Comparison of ENCODE assay signal across 31 cellular contexts in genomic region chr7:137351941-137352340, GRCh38. TPM values are rescaled to one million over a fixed set of nuclear protein-coding genes. Genes with fewer than 3 reads are reported as not detected.
"Had no signal": no experiment of that assay in that cellular context is flagged by ENCODE, and none has a peak within 500 bp of the region (broad histone marks: within the 10 kb centered on the region; RNA-seq: fewer than 3 reads in every experiment).

No MANE protein-coding gene starts in this region.

- ATAC-seq: activated naive CD4-positive, alpha-beta T cell treated with anti-CD3 and anti-CD28 coated beads, Interleukin-2, amount 50 U/mL, for 72 hours; activated T-cell treated with anti-CD3 and anti-CD28 coated beads, Interleukin-2, amount 50 U/mL, for 72 hours; gastroesophageal sphincter; WTC11 had no signal

- H3K36me3 ChIP-seq: ascending aorta, breast epithelium, cardiac muscle cell, colonic mucosa, esophagus squamous epithelium, gastroesophageal sphincter had no signal

- FAIRE-seq: endometrium, endothelial cell of umbilical vein had no signal

- DNase-seq: activated CD4-positive, alpha-beta memory T cell treated with anti-CD3 and anti-CD28 coated beads, Interleukin-2, amount 10 ng/mL, durations not matched to agents 7 days and 5 days; activated CD4-positive, alpha-beta T cell treated with anti-CD3 and anti-CD28 coated beads for 1 hour; activated CD4-positive, alpha-beta T cell treated with anti-CD3 and anti-CD28 coated beads for 4 hours; activated CD4-positive, alpha-beta T cell treated with anti-CD3 and anti-CD28 coated beads, Interleukin-2, amount 10 ng/mL, durations not matched to agents 7 days and 5 days; activated CD4-positive, alpha-beta T cell treated with anti-CD3 and anti-CD28 coated beads, Interleukin-2, amount 50 U/mL, for 4 hours; activated CD8-positive, alpha-beta memory T cell treated with anti-CD3 and anti-CD28 coated beads, Interleukin-2, amount 50 U/mL, for 48 hours; activated gamma-delta T cell; activated naive CD4-positive, alpha-beta T cell; activated naive CD4-positive, alpha-beta T cell treated with anti-CD3 and anti-CD28 coated beads, Interleukin-2, amount 10 ng/mL, durations not matched to agents 7 days and 5 days; activated naive CD8-positive, alpha-beta T cell treated with anti-CD3 and anti-CD28 coated beads, Interleukin-2, amount 10 ng/mL, durations not matched to agents 7 days and 5 days; activated T-cell treated with anti-CD3 and anti-CD28 coated beads for 4 hours; activated T-cell treated with anti-CD3 and anti-CD28 coated beads, Interleukin-2, amount 50 U/mL, for 24 hours; activated T-cell treated with anti-CD3 and anti-CD28 coated beads, Interleukin-2, amount 50 U/mL, for 72 hours; central memory CD4-positive, alpha-beta T cell; cerebellar nuclear complex; colonic mucosa; effector CD8-positive, alpha-beta T cell; esophagus squamous epithelium; foreskin melanocyte; T-helper 2 cell had no signal

- H3K4me1 ChIP-seq: ascending aorta, colonic mucosa had no signal

- H3K4me3 ChIP-seq: ascending aorta, breast epithelium, cardiac muscle cell, colonic mucosa, esophagus squamous epithelium, gastroesophageal sphincter had no signal

- H3K9me3 ChIP-seq: ascending aorta, breast epithelium, colonic mucosa, esophagus squamous epithelium, gastroesophageal sphincter had no signal

- H3K27ac ChIP-seq: ascending aorta, cardiac muscle cell, colonic mucosa, epithelial cell of prostate, esophagus squamous epithelium, gastroesophageal sphincter had no signal

- H3K27me3 ChIP-seq: ascending aorta, breast epithelium, cardiac muscle cell, colonic mucosa, esophagus squamous epithelium, gastroesophageal sphincter had no signal

RNA-seq across cellular contexts. Expression of gene PTN, which starts 8.4 kb away (rescaled TPM):
- total RNA-seq: activated CD4-positive, alpha-beta memory T cell treated with anti-CD3 and anti-CD28 coated beads, Interleukin-2, amount 10 ng/mL, durations not matched to agents 7 days and 5 days; activated CD4-positive, alpha-beta T cell treated with anti-CD3 and anti-CD28 coated beads, Interleukin-2, amount 10 ng/mL, durations not matched to agents 7 days and 5 days; activated naive CD4-positive, alpha-beta T cell treated with anti-CD3 and anti-CD28 coated beads, Interleukin-2, amount 50 U/mL, for 72 hours; activated naive CD8-positive, alpha-beta T cell treated with anti-CD3 and anti-CD28 coated beads, Interleukin-2, amount 10 ng/mL, durations not matched to agents 7 days and 5 days; activated T-cell treated with anti-CD3 and anti-CD28 coated beads, Interleukin-2, amount 50 U/mL, for 72 hours; dermis microvascular lymphatic vessel endothelial cell; endothelial cell of umbilical vein; T-helper 1 cell treated with Interleukin-12 subunit alpha and Interleukin-12 subunit beta and Interleukin-4 antibody, amounts not matched to agents 30 ng/mL and 1 ng/mL, for 36 hours had no signal
